22 cellular contexts compared by ENCODE assay signal in genomic region chr18:13550446-13551304, GRCh38.
DNase-seq lines count a peak whose midpoint lies in the region; ATAC-seq, FAIRE-seq and TF ChIP-seq lines count a peak whose summit lies in the region.
"Had no signal": no experiment of that assay in that cellular context is flagged by ENCODE, and none has a peak within 500 bp of the region (broad histone marks: within the 10 kb centered on the region; RNA-seq: fewer than 3 reads in every experiment).

No MANE protein-coding gene starts in this region.

- no peaks in the 10 kb centered on the region for H3K9me3 Mint-ChIP-seq in stimulated activated effector memory CD8-positive, alpha-beta T cell treated with anti-CD3 and anti-CD28 coated beads, Interleukin-12 subunit alpha, Interleukin-12 subunit beta, amount 100 ng/mL, for 72 hours
- H3K9me3 Mint-ChIP-seq in activated naive CD8-positive, alpha-beta T cell treated with anti-CD3 and anti-CD28 coated beads for 36 hours = peaks cover 5% of the 10 kb centered on the region
- H3K9me3 Mint-ChIP-seq: CD8-positive, alpha-beta memory T cell had no signal

- H3K27ac Mint-ChIP-seq in stimulated activated effector memory CD8-positive, alpha-beta T cell treated with anti-CD3 and anti-CD28 coated beads, Interleukin-12 subunit alpha, Interleukin-12 subunit beta, amount 100 ng/mL, for 72 hours = peak overlapping the region; percentile 20
- H3K27ac Mint-ChIP-seq in activated naive CD8-positive, alpha-beta T cell treated with anti-CD3 and anti-CD28 coated beads for 36 hours = no peak overlapping the region

- H3K4me3 Mint-ChIP-seq in stimulated activated effector memory CD8-positive, alpha-beta T cell treated with anti-CD3 and anti-CD28 coated beads, Interleukin-12 subunit alpha, Interleukin-12 subunit beta, amount 100 ng/mL, for 72 hours = no peak overlapping the region
- H3K4me3 Mint-ChIP-seq in activated naive CD8-positive, alpha-beta T cell treated with anti-CD3 and anti-CD28 coated beads for 36 hours = no peak overlapping the region
- H3K4me3 Mint-ChIP-seq: CD8-positive, alpha-beta memory T cell had no signal

- TF ChIP-seq EP300 in gastroesophageal sphincter (IDR thresholded peaks at IDR 0.05) = no peak

- H4K20me1 ChIP-seq in BLaER1 = no peaks in the 10 kb centered on the region

- ATAC-seq in gastroesophageal sphincter (no peak), GM18870 (IDR thresholded peaks at IDR 0.05; ENCODE audit: unreplicated experiment) (no peak)
- no peak for ATAC-seq in stimulated activated effector memory CD8-positive, alpha-beta T cell treated with anti-CD3 and anti-CD28 coated beads, Interleukin-12 subunit alpha, Interleukin-12 subunit beta, amount 100 ng/mL, for 72 hours
- ATAC-seq: HCT116, K562 had no signal

- H3K36me3 Mint-ChIP-seq in stimulated activated effector memory CD8-positive, alpha-beta T cell treated with anti-CD3 and anti-CD28 coated beads, Interleukin-12 subunit alpha, Interleukin-12 subunit beta, amount 100 ng/mL, for 72 hours = no peaks in the 10 kb centered on the region
- peaks cover 40% of the 10 kb centered on the region for H3K36me3 Mint-ChIP-seq in activated naive CD8-positive, alpha-beta T cell treated with anti-CD3 and anti-CD28 coated beads for 36 hours

- H3K9ac ChIP-seq in BLaER1 = 0 out of 2 replicates have a peak overlapping the region, but pooled peaks have one; percentile 55

- peak overlapping the region; percentile 79 for H3K27ac ChIP-seq in BLaER1
- peak overlapping the region in 3 of 4 donors; percentile 70 to 82 (median 73) for H3K27ac ChIP-seq in gastroesophageal sphincter
- H3K27ac ChIP-seq in small intestine (ENCODE audit: low read depth in 1 of 2, low read length in 1 of 2) = no peak overlapping the region
- H3K27ac ChIP-seq: SK-N-MC had no signal

- H3K27me3 ChIP-seq in BLaER1 (no peaks in the 10 kb centered on the region), gastroesophageal sphincter (no peaks in the 10 kb centered on the region), small intestine (ENCODE audit: control insufficient read depth in 2 of 2, insufficient read depth in 2 of 2, low read length in 2 of 2) (no peaks in the 10 kb centered on the region)
- H3K27me3 ChIP-seq: stomach had no signal

- no peak for TF ChIP-seq CTCF in gastroesophageal sphincter (IDR thresholded peaks at IDR 0.05)

- H3K27me3 Mint-ChIP-seq in activated naive CD8-positive, alpha-beta T cell treated with anti-CD3 and anti-CD28 coated beads for 36 hours = no peaks in the 10 kb centered on the region
- H3K27me3 Mint-ChIP-seq: CD8-positive, alpha-beta memory T cell had no signal

- H3K4me1 ChIP-seq in BLaER1 (peaks cover 61% of the 10 kb centered on the region), gastroesophageal sphincter (peaks cover 0 to 89% (median 20%) of the 10 kb centered on the region in 3 donors), small intestine (ENCODE audit: control insufficient read depth in 2 of 2, insufficient read depth in 1 of 2, low read depth in 1 of 2, low read length in 1 of 2) (no peaks in the 10 kb centered on the region)

- WGBS in gastroesophageal sphincter (ENCODE audit: low coverage in 1 of 2), 2 donors = 88 to 92% methylated on average over 15 to 16 of the region's 27 CpGs
- WGBS in small intestine, 3 donors = 93 to 94% (median 94%) methylated on average over 26 to 27 of the region's 27 CpGs

- peaks cover 22% of the 10 kb centered on the region for H3K4me1 Mint-ChIP-seq in stimulated activated effector memory CD8-positive, alpha-beta T cell treated with anti-CD3 and anti-CD28 coated beads, Interleukin-12 subunit alpha, Interleukin-12 subunit beta, amount 100 ng/mL, for 72 hours
- H3K4me1 Mint-ChIP-seq in activated naive CD8-positive, alpha-beta T cell treated with anti-CD3 and anti-CD28 coated beads for 36 hours = peaks cover 20% of the 10 kb centered on the region
- H3K4me1 Mint-ChIP-seq: CD8-positive, alpha-beta memory T cell had no signal

- no peak for FAIRE-seq in small intestine (lab: Jason Lieb, UNC)
- FAIRE-seq: bronchial epithelial cell, K562 had no signal

- peak overlapping the region; percentile 79 for H3K4me2 ChIP-seq in BLaER1

- DNase-seq in D341Med (ENCODE audit: low spot score) (peak; percentile 42), small intestine (no peak)
- DNase-seq in stimulated activated effector memory CD8-positive, alpha-beta T cell treated with anti-CD3 and anti-CD28 coated beads, Interleukin-12 subunit alpha, Interleukin-12 subunit beta, amount 100 ng/mL, for 72 hours (ENCODE audit: low spot score in 2 of 2) = no peak
- no peak for DNase-seq in activated naive CD8-positive, alpha-beta T cell treated with anti-CD3 and anti-CD28 coated beads for 36 hours
- DNase-seq: activated CD4-positive, alpha-beta T cell treated with anti-CD3 and anti-CD28 coated beads for 48 hours; amniotic stem cell; CD8-positive, alpha-beta memory T cell; foreskin fibroblast; GF-D8; hippocampal formation; NCI-H1436 treated with DMSO at 0.1 percent for 48 hours; NCI-H524 treated with DMSO at 0.1 percent for 48 hours; stimulated activated CD4-positive, alpha-beta T cell treated with anti-CD3 and anti-CD28 coated beads, Interleukin-12 subunit alpha, Interleukin-12 subunit beta, amount 100 ng/mL, for 4 hours; stomach had no signal

- H3K9me3 ChIP-seq in BLaER1 (peaks cover 28% of the 10 kb centered on the region), gastroesophageal sphincter (no peaks in the 10 kb centered on the region), small intestine (ENCODE audit: control insufficient read depth, low read depth) (no peaks in the 10 kb centered on the region)
- H3K9me3 ChIP-seq: stomach had no signal

- TF ChIP-seq POLR2A in gastroesophageal sphincter (IDR thresholded peaks at IDR 0.05) = no peak

- H3K36me3 ChIP-seq in BLaER1 (peaks cover 45% of the 10 kb centered on the region), gastroesophageal sphincter (no peaks in the 10 kb centered on the region), small intestine (ENCODE audit: control insufficient read depth in 2 of 2, insufficient read depth in 2 of 2, low read length in 2 of 2) (no peaks in the 10 kb centered on the region)
- H3K36me3 ChIP-seq: stomach had no signal

- no peak overlapping the region for H3K4me3 ChIP-seq in BLaER1
- H3K4me3 ChIP-seq in gastroesophageal sphincter = no peak overlapping the region
- H3K4me3 ChIP-seq in small intestine (ENCODE audit: low read depth in 1 of 2, low read length in 2 of 2) = no peak overlapping the region
- H3K4me3 ChIP-seq: K562, lung, stomach had no signal

Comparison
In these comparisons a context has a peak if more than half of its experiments do, and no peak if none do; other contexts are left out.
1. H3K27ac ChIP-seq: peak in BLaER1 (single experiment) and gastroesophageal sphincter (3 of 4); none in small intestine (0 of 2).